Comparison of ENCODE assay signal across 2 cellular contexts in genomic region chr5:37736397-37736796, GRCh38.
TF ChIP-seq lines count a peak whose summit lies in the region.

No MANE protein-coding gene starts in this region.

TF ChIP-seq in SK-N-SH, 30 proteins besides CTCF, POLR2A, EP300 and RAD21 (continued from another document):
- no peak for TF ChIP-seq IRF3 (IDR thresholded peaks at IDR 0.05; ENCODE audit: low read depth, low read length)
- no peak for TF ChIP-seq GATA2 (CRISPR knock-in tag; IDR thresholded peaks at IDR 0.05)
- TF ChIP-seq MAX (IDR thresholded peaks at IDR 0.05; ENCODE audit: low read depth): no peak
- no peak for TF ChIP-seq RXRA (IDR thresholded peaks at IDR 0.05; ENCODE audit: borderline replicate concordance, low read depth)
- TF ChIP-seq RCOR1 (IDR thresholded peaks at IDR 0.05; ENCODE audit: low read length): no peak
- TF ChIP-seq, protein P1, sequence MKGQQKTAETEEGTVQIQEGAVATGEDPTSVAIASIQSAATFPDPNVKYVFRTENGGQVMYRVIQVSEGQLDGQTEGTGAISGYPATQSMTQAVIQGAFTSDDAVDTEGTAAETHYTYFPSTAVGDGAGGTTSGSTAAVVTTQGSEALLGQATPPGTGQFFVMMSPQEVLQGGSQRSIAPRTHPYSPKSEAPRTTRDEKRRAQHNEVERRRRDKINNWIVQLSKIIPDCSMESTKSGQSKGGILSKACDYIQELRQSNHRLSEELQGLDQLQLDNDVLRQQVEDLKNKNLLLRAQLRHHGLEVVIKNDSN (IDR thresholded peaks at IDR 0.05; ENCODE audit: borderline replicate concordance, low read depth): no peak
- TF ChIP-seq, protein P2, sequence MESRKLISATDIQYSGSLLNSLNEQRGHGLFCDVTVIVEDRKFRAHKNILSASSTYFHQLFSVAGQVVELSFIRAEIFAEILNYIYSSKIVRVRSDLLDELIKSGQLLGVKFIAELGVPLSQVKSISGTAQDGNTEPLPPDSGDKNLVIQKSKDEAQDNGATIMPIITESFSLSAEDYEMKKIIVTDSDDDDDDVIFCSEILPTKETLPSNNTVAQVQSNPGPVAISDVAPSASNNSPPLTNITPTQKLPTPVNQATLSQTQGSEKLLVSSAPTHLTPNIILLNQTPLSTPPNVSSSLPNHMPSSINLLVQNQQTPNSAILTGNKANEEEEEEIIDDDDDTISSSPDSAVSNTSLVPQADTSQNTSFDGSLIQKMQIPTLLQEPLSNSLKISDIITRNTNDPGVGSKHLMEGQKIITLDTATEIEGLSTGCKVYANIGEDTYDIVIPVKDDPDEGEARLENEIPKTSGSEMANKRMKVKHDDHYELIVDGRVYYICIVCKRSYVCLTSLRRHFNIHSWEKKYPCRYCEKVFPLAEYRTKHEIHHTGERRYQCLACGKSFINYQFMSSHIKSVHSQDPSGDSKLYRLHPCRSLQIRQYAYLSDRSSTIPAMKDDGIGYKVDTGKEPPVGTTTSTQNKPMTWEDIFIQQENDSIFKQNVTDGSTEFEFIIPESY (IDR thresholded peaks at IDR 0.05; ENCODE audit: borderline replicate concordance, low read depth): no peak
- no peak for TF ChIP-seq FOXJ3 (CRISPR knock-in tag; IDR thresholded peaks at IDR 0.05)
- TF ChIP-seq FOSL2 (IDR thresholded peaks at IDR 0.05; ENCODE audit: borderline replicate concordance, low read depth): no peak
- no peak for TF ChIP-seq MXI1 (IDR thresholded peaks at IDR 0.05; ENCODE audit: low read depth, low read length)

TF ChIP-seq in SK-N-SH treated with all-trans-retinoic acid at 6 μM for 48 hours, 23 proteins besides CTCF, POLR2A, EP300 and RAD21 (continued from another document):
- TF ChIP-seq TSHZ2 (CRISPR knock-in tag; IDR thresholded peaks at IDR 0.05) (no peak), ZFP30 (CRISPR knock-in tag; IDR thresholded peaks at IDR 0.05) (no peak), PPARA (CRISPR knock-in tag; IDR thresholded peaks at IDR 0.05; ENCODE audit: borderline replicate concordance) (no peak), ZNF8 (CRISPR knock-in tag; IDR thresholded peaks at IDR 0.05) (no peak)
